17 cellular contexts compared by ENCODE assay signal in the genomic region with DNA sequence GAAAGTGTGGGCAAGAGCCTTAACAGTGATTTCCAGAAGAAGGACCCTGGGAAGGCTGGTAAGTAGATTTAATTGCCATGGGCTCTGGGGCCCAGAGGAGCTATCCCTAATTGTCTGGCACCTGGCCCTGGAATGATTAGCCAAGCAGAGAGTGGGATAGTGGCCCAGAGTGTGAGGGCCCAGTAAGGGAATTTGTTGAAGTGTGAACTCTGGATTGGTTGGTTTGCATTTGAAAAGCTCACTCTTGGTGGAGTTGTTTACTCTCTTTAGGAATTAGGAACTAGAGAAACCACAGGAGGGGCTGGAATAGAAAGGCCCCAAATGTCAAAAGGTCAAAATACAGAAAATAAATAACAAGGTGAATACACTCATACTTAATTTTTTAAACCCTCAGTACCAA.
DNase-seq lines count a peak whose midpoint lies in the region; ATAC-seq and TF ChIP-seq lines count a peak whose summit lies in the region.
"Had no signal": no experiment of that assay in that cellular context is flagged by ENCODE, and none has a peak within 500 bp of the region (broad histone marks: within the 10 kb centered on the region; RNA-seq: fewer than 3 reads in every experiment).

No MANE protein-coding gene starts in this region.

- intact Hi-C loops in prostate gland (cut with DNase I) = no loop called here

- H2AK5ac ChIP-seq in neuronal stem cell (ENCODE audit: low read depth, low read length) = no peak overlapping the region

- no peak overlapping the region for H3K9ac ChIP-seq in neuronal stem cell (ENCODE audit: low read depth, low read length, poor library complexity)
- H3K9ac ChIP-seq: GM23248 had no signal

- no peaks in the 10 kb centered on the region for H3F3A ChIP-seq in GM23338 (replicated peaks; ENCODE audit: low read depth)

- ATAC-seq in GM23338 (peak; percentile 100), WTC11 (peak; percentile 100), HG02852 (IDR thresholded peaks at IDR 0.05; ENCODE audit: unreplicated experiment) (no peak), GM18867 (IDR thresholded peaks at IDR 0.05; ENCODE audit: unreplicated experiment) (no peak)
- ATAC-seq: PC-3 had no signal

- H3K4me2 ChIP-seq in GM23338 (peak overlapping the region; percentile 39), neuronal stem cell (ENCODE audit: insufficient read depth, low read length, poor library complexity, severe bottlenecking) (no peak overlapping the region)

- TF ChIP-seq CTCF in GM23338 (conservative IDR thresholded peaks at IDR 0.05; ENCODE audit: low read depth in 2 of 2) (no peak), WTC11 (IDR thresholded peaks at IDR 0.05) (no peak), prostate gland (IDR thresholded peaks at IDR 0.05) (no peak)

- H3K27ac Mint-ChIP-seq in GM23338 = no peak overlapping the region
- peak overlapping the region; percentile 56 for H3K27ac Mint-ChIP-seq in WTC11
- H3K27ac Mint-ChIP-seq: HFFc6 had no signal

- no peak overlapping the region for H2BK12ac ChIP-seq in neuronal stem cell (ENCODE audit: low read length)

- DNase-seq in GM23338 (ENCODE audit: low spot score) (peak; percentile 84), WTC11 (ENCODE audit: low spot score) (peak; percentile 40), iPS DF 6.9 (ENCODE audit: low read depth, low spot score) (peak; percentile 55), neuronal stem cell (ENCODE audit: low spot score) (no peak), prostate gland (ENCODE audit: low spot score) (no peak)
- DNase-seq: GM23248; HFFc6; Karpas-422; MM.1S; NCI-H1105 treated with DMSO at 0.1 percent for 48 hours; NCI-H187; NCI-H2171; NCI-H524 treated with DMSO at 0.1 percent for 48 hours; NK-92 treated with Interleukin-12 subunit alpha and Interleukin-12 subunit beta, amount 100 ng/mL, for 24 hours; PC-3 had no signal

- H3K36me3 ChIP-seq in GM23338 (ENCODE audit: insufficient read depth) (no peaks in the 10 kb centered on the region; the same call in 1 of the 2 replicates), iPS DF 6.9 (ENCODE audit: control insufficient read depth, insufficient read depth, low read length) (no peaks in the 10 kb centered on the region), neuronal stem cell (replicated peaks in 1 of 2; ENCODE audit: control insufficient read depth in 2 of 2, insufficient read depth in 2 of 2, low read length in 2 of 2) (no peaks in the 10 kb centered on the region), prostate gland (no peaks in the 10 kb centered on the region)

- H4K8ac ChIP-seq in neuronal stem cell (ENCODE audit: low read depth, low read length) = no peak overlapping the region

- peak overlapping the region; percentile 47; the same call in 1 of the 2 replicates for H3K27ac ChIP-seq in GM23338 (ENCODE audit: low read depth)
- H3K27ac ChIP-seq in iPS DF 6.9 (ENCODE audit: low read length) = no peak overlapping the region
- peak overlapping the region; percentile 58 for H3K27ac ChIP-seq in neuronal stem cell (replicated peaks; ENCODE audit: low read length)
- no peak overlapping the region for H3K27ac ChIP-seq in prostate gland
- H3K27ac ChIP-seq: GM23248 had no signal

- no peak overlapping the region for H3K4ac ChIP-seq in neuronal stem cell (ENCODE audit: low read length)

- H3K9me3 ChIP-seq in iPS DF 6.9 (ENCODE audit: control insufficient read depth, insufficient read depth, low read length) = no peaks in the 10 kb centered on the region
- no peaks in the 10 kb centered on the region for H3K9me3 ChIP-seq in neuronal stem cell (replicated peaks in 1 of 2; ENCODE audit: control insufficient read depth in 2 of 2, insufficient read depth in 1 of 2, low read depth in 1 of 2, low read length in 2 of 2)
- H3K9me3 ChIP-seq in prostate gland = no peaks in the 10 kb centered on the region

- CTCF ChIA-PET in WTC11 (lab: Charles Lee) = interaction anchor here (0.6 to 1.1 kb wide), 6 partner anchors 14 to 1072 kb away, joined by 3 to 5 read pairs (median 3); no protein-coding TSS in a partner anchor

- H3K27me3 Mint-ChIP-seq in GM23338 (ENCODE audit: insufficient read depth, low read depth, poor library complexity) (peaks cover 1% of the 10 kb centered on the region), WTC11 (ENCODE audit: low read depth) (peaks cover 30% of the 10 kb centered on the region)

- H2BK15ac ChIP-seq in neuronal stem cell (ENCODE audit: low read length) = no peak overlapping the region

- H3K4me3 Mint-ChIP-seq in GM23338 (no peak overlapping the region), WTC11 (peak overlapping the region; percentile 2; the same call in 1 of the 2 replicates)
- H3K4me3 Mint-ChIP-seq: HFFc6 had no signal

- H3K79me2 ChIP-seq in GM23338 (replicated peaks; ENCODE audit: insufficient read depth) = no peaks in the 10 kb centered on the region

- H3K36me3 Mint-ChIP-seq in GM23338 (ENCODE audit: low read depth) = peaks cover 13% of the 10 kb centered on the region; the same call in 2 of the 3 replicates
- H3K36me3 Mint-ChIP-seq in WTC11 = no peaks in the 10 kb centered on the region

- no peak for TF ChIP-seq POLR2A in prostate gland (IDR thresholded peaks at IDR 0.05)

- no peak overlapping the region for H2BK120ac ChIP-seq in neuronal stem cell (ENCODE audit: low read depth, low read length)

- H3K23ac ChIP-seq in neuronal stem cell (ENCODE audit: low read depth, low read length, poor library complexity) = no peak overlapping the region

- no peak overlapping the region for H2AFZ ChIP-seq in GM23338
- no peak overlapping the region for H2AFZ ChIP-seq in neuronal stem cell (ENCODE audit: low read length)
- H2AFZ ChIP-seq: GM23248 had no signal

- H3K9me3 Mint-ChIP-seq in GM23338 = peaks cover 16% of the 10 kb centered on the region
- peaks cover 7% of the 10 kb centered on the region for H3K9me3 Mint-ChIP-seq in WTC11

- H4K20me1 ChIP-seq in GM23338 (replicated peaks; ENCODE audit: insufficient read depth) = no peaks in the 10 kb centered on the region

- no peak overlapping the region for H4K91ac ChIP-seq in neuronal stem cell (ENCODE audit: low read depth, low read length, poor library complexity)

- H3K4me1 ChIP-seq in GM23338 (ENCODE audit: insufficient read depth) (peaks cover 31% of the 10 kb centered on the region), iPS DF 6.9 (ENCODE audit: control insufficient read depth, insufficient read depth, low read length) (peaks cover 2% of the 10 kb centered on the region; the same call in 1 of the 2 replicates), neuronal stem cell (ENCODE audit: control insufficient read depth in 2 of 2, insufficient read depth in 1 of 2, low read depth in 1 of 2, low read length in 2 of 2) (no peaks in the 10 kb centered on the region), prostate gland (replicated peaks) (no peaks in the 10 kb centered on the region)

- peaks cover 36% of the 10 kb centered on the region for H3K4me1 Mint-ChIP-seq in GM23338
- H3K4me1 Mint-ChIP-seq in WTC11 = peaks cover 63% of the 10 kb centered on the region

- H3K18ac ChIP-seq in neuronal stem cell (ENCODE audit: low read length) = no peak overlapping the region

- no peak overlapping the region for H3K14ac ChIP-seq in neuronal stem cell (ENCODE audit: low read length)

- POLR2A ChIA-PET in WTC11 (lab: Charles Lee) = interaction anchor here (0.9 kb wide), 1 partner anchor 14 kb away, joined by 4 read pairs; no protein-coding TSS in a partner anchor

- H3K27me3 ChIP-seq in GM23338 (ENCODE audit: insufficient read depth) = no peaks in the 10 kb centered on the region
- H3K27me3 ChIP-seq in iPS DF 6.9 (ENCODE audit: control insufficient read depth, insufficient read depth, low read length) = no peaks in the 10 kb centered on the region
- no peaks in the 10 kb centered on the region for H3K27me3 ChIP-seq in neuronal stem cell (ENCODE audit: control insufficient read depth in 3 of 3, insufficient read depth in 3 of 3, low read depth in 1 of 3, low read length in 3 of 3)
- no peaks in the 10 kb centered on the region for H3K27me3 ChIP-seq in prostate gland (replicated peaks; ENCODE audit: insufficient read depth)

- H3K4me3 ChIP-seq in GM23338 (no peak overlapping the region), iPS DF 6.9 (ENCODE audit: low read length) (no peak overlapping the region), neuronal stem cell (ENCODE audit: low read length in 2 of 2) (no peak overlapping the region), prostate gland (no peak overlapping the region)
- H3K4me3 ChIP-seq: GM23248 had no signal

- H2BK5ac ChIP-seq in neuronal stem cell (ENCODE audit: low read length) = no peak overlapping the region

- H3K9me2 ChIP-seq in GM23338 (ENCODE audit: insufficient read depth) = no peaks in the 10 kb centered on the region

- H3K79me1 ChIP-seq in neuronal stem cell (ENCODE audit: low read depth, low read length) = no peaks in the 10 kb centered on the region

TF ChIP-seq in GM23338, 12 proteins besides CTCF, POLR2A, EP300 and RAD21 (continues in another document):
- peak; percentile 21; the same call in 1 of the 2 replicates for TF ChIP-seq ZNF114 (CRISPR knock-in tag; IDR thresholded peaks at IDR 0.05)
- peak; percentile 80; the same call in 1 of the 2 replicates for TF ChIP-seq NANOG (IDR thresholded peaks at IDR 0.05; ENCODE audit: borderline replicate concordance)
- 0 out of 2 replicates have a peak, but pooled peaks have one; percentile 24 for TF ChIP-seq CREB1 (CRISPR knock-in tag; IDR thresholded peaks at IDR 0.05; ENCODE audit: low read depth)
- no peak for TF ChIP-seq ZNF331 (CRISPR knock-in tag; IDR thresholded peaks at IDR 0.05; ENCODE audit: low read depth)
- peak; percentile 36; the same call in 1 of the 2 replicates for TF ChIP-seq POLR2AphosphoS5 (IDR thresholded peaks at IDR 0.05; ENCODE audit: low read depth)

TF ChIP-seq in WTC11, 78 proteins besides CTCF, POLR2A, EP300 and RAD21 (continues in another document):
- TF ChIP-seq, protein P1, sequence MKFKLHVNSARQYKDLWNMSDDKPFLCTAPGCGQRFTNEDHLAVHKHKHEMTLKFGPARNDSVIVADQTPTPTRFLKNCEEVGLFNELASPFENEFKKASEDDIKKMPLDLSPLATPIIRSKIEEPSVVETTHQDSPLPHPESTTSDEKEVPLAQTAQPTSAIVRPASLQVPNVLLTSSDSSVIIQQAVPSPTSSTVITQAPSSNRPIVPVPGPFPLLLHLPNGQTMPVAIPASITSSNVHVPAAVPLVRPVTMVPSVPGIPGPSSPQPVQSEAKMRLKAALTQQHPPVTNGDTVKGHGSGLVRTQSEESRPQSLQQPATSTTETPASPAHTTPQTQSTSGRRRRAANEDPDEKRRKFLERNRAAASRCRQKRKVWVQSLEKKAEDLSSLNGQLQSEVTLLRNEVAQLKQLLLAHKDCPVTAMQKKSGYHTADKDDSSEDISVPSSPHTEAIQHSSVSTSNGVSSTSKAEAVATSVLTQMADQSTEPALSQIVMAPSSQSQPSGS (CRISPR knock-in tag; IDR thresholded peaks at IDR 0.05; ENCODE audit: borderline replicate concordance, low read depth) = no peak
- peak; percentile 35; the same call in 1 of the 2 replicates for TF ChIP-seq ZNF423 (CRISPR knock-in tag; IDR thresholded peaks at IDR 0.05)
- TF ChIP-seq FOXK1 (CRISPR knock-in tag; IDR thresholded peaks at IDR 0.05) = peak; percentile 48; the same call in 1 of the 2 replicates
- 0 out of 2 replicates have a peak, but pooled peaks have one; percentile 17 for TF ChIP-seq ZNF121 (CRISPR knock-in tag; IDR thresholded peaks at IDR 0.05)
- TF ChIP-seq RELA (CRISPR knock-in tag; IDR thresholded peaks at IDR 0.05; ENCODE audit: borderline replicate concordance) = no peak

Comparison
In these comparisons a context has a peak if more than half of its experiments do, and no peak if none do; other contexts are left out.
1. ATAC-seq: peak in GM23338 (single experiment) and WTC11 (single experiment); none in HG02852 (single experiment) and GM18867 (single experiment).
2. DNase-seq: peak in GM23338 (single experiment), WTC11 (single experiment) and iPS DF 6.9 (single experiment); none in neuronal stem cell (single experiment) and prostate gland (single experiment).
3. H3K27ac ChIP-seq: peak in GM23338 (single experiment) and neuronal stem cell (single experiment); none in iPS DF 6.9 (single experiment) and prostate gland (0 of 2).